ENCODE assay signal across 14 cellular contexts in genomic region chr2:223053431-223054192, GRCh38. TPM values are rescaled to one million over a fixed set of nuclear protein-coding genes. Genes with fewer than 3 reads are reported as not detected.
DNase-seq lines count a peak whose midpoint lies in the region; TF ChIP-seq lines count a peak whose summit lies in the region.
"Had no signal": no experiment of that assay in that cellular context is flagged by ENCODE, and none has a peak within 500 bp of the region (broad histone marks: within the 10 kb centered on the region; RNA-seq: fewer than 3 reads in every experiment).

No MANE protein-coding gene starts in this region.

- H3K9ac ChIP-seq in subcutaneous abdominal adipose tissue (ENCODE audit: low read length in 5 of 5): peak overlapping the region in 2 of 5 donors; percentile 30 to 49

- H3K27ac Mint-ChIP-seq in HFFc6 (peak overlapping the region; percentile 82), mesothelial cell of epicardium (peak overlapping the region; percentile 90), immature natural killer cell (no peak overlapping the region)
- H3K27ac Mint-ChIP-seq: activated naive CD8-positive, alpha-beta T cell had no signal

- peaks cover 20% of the 10 kb centered on the region for H3K36me3 Mint-ChIP-seq in HFFc6 (ENCODE audit: low read depth)
- no peaks in the 10 kb centered on the region for H3K36me3 Mint-ChIP-seq in mesothelial cell of epicardium
- no peaks in the 10 kb centered on the region for H3K36me3 Mint-ChIP-seq in immature natural killer cell
- H3K36me3 Mint-ChIP-seq: activated naive CD8-positive, alpha-beta T cell had no signal

- H3K36me3 ChIP-seq in subcutaneous abdominal adipose tissue (ENCODE audit: control insufficient read depth in 5 of 5, insufficient read depth in 5 of 5, low read length in 5 of 5): no peaks in the 10 kb centered on the region

- no peak for TF ChIP-seq CTCF in HFFc6 (IDR thresholded peaks at IDR 0.05)
- TF ChIP-seq CTCF in choroid plexus epithelial cell (conservative IDR thresholded peaks at IDR 0.05; ENCODE audit: low read depth, low read length): no peak
- no peak for TF ChIP-seq CTCF in mesothelial cell of epicardium (IDR thresholded peaks at IDR 0.05; ENCODE audit: unreplicated experiment)

- H3K4me3 Mint-ChIP-seq in HFFc6 (peak overlapping the region; percentile 91), mesothelial cell of epicardium (peak overlapping the region; percentile 63), immature natural killer cell (no peak overlapping the region)
- H3K4me3 Mint-ChIP-seq: activated naive CD8-positive, alpha-beta T cell had no signal

- H3K4me3 ChIP-seq in choroid plexus epithelial cell (ENCODE audit: low read depth, low read length) (peak overlapping the region; percentile 63), subcutaneous abdominal adipose tissue (ENCODE audit: low read depth in 1 of 5, low read length in 5 of 5) (peak overlapping the region; percentile 54 to 68 (median 60))
- H3K4me3 ChIP-seq: GM12878 had no signal

- H3K4me1 Mint-ChIP-seq in HFFc6 (ENCODE audit: low read depth) (peaks cover 79% of the 10 kb centered on the region), mesothelial cell of epicardium (peaks cover 78% of the 10 kb centered on the region), immature natural killer cell (no peaks in the 10 kb centered on the region)

- no peaks in the 10 kb centered on the region for H3K27me3 Mint-ChIP-seq in HFFc6 (ENCODE audit: insufficient read depth)
- H3K27me3 Mint-ChIP-seq in mesothelial cell of epicardium (ENCODE audit: low read depth): no peaks in the 10 kb centered on the region
- H3K27me3 Mint-ChIP-seq in immature natural killer cell (ENCODE audit: low read depth in 3 of 3): peaks cover 0 to 3% (median 0%) of the 10 kb centered on the region in 3 donors

- H3K9me3 Mint-ChIP-seq in HFFc6: no peaks in the 10 kb centered on the region
- no peaks in the 10 kb centered on the region for H3K9me3 Mint-ChIP-seq in mesothelial cell of epicardium
- H3K9me3 Mint-ChIP-seq in immature natural killer cell: no peaks in the 10 kb centered on the region

- peak overlapping the region; percentile 54 for H3K27ac ChIP-seq in subcutaneous abdominal adipose tissue (ENCODE audit: low read depth, low read length)
- H3K27ac ChIP-seq: epithelial cell of prostate had no signal

- no peaks in the 10 kb centered on the region for H3K9me3 ChIP-seq in subcutaneous abdominal adipose tissue (ENCODE audit: control insufficient read depth in 5 of 5, low read length in 5 of 5)
- H3K9me3 ChIP-seq: Caco-2 had no signal

- H3K4me1 ChIP-seq in subcutaneous abdominal adipose tissue (ENCODE audit: control insufficient read depth in 5 of 5, insufficient read depth in 5 of 5, low read length in 5 of 5): peaks cover 5 to 63% (median 60%) of the 10 kb centered on the region in 5 donors
- H3K4me1 ChIP-seq: Caco-2 had no signal

- DNase-seq in HFFc6 (no peak), choroid plexus epithelial cell (ENCODE audit: low read depth) (no peak), mesothelial cell of epicardium (ENCODE audit: low spot score in 2 of 2, unreplicated experiment in 2 of 2) (no peak), immature natural killer cell (no peak), SK-N-DZ (ENCODE audit: low spot score) (no peak), T-helper 1 cell (no peak), DMS114 treated with DMSO at 0.1 percent for 48 hours (lab: John Stamatoyannopoulos, UW; ENCODE audit: unreplicated experiment) (no peak)
- DNase-seq: activated CD4-positive, alpha-beta T cell treated with anti-CD3 and anti-CD28 coated beads, Interleukin-2, amount 50 U/mL, for 48 hours; Caco-2; stimulated activated naive CD4-positive, alpha-beta T cell had no signal

- H3K27me3 ChIP-seq in subcutaneous abdominal adipose tissue (ENCODE audit: control insufficient read depth in 5 of 5, insufficient read depth in 4 of 5, low read length in 5 of 5): peaks cover 0 to 13% (median 7%) of the 10 kb centered on the region in 5 donors

RNA-seq across cellular contexts. Expression of gene KCNE4, which starts 1.6 kb away (rescaled TPM):
- 10 to 100 TPM in 1 of 6 experiments, 1 to 10 TPM in 5; 4.6 to 10.5 (median 5.0) TPM for total RNA-seq in HFFc6 (2021; fragmentation: NEBNext Ultra II Directional; extraction: Animal tissue kit (Norgen Biotek cat#: 25700))
- total RNA-seq in mesothelial cell of epicardium: 9.0 to 9.3 TPM (median 9.2 TPM) in 3 replicates
- not detected for polyA plus RNA-seq in immature natural killer cell
- 0.10 TPM in 1 of 2 replicates, not detected in the other for polyA plus RNA-seq in SK-N-DZ (2014; cell fraction: cytosol; rRNA removed)
- 0.16 TPM in 1 of 2 replicates, not detected in the other for polyA plus RNA-seq in SK-N-DZ (2014; cell fraction: nucleus; rRNA removed)
- total RNA-seq: Caco-2, GM12878 had no signal

Comparison
In these comparisons a context has a peak if more than half of its experiments do, and no peak if none do; other contexts are left out.
1. H3K27ac Mint-ChIP-seq: peak in HFFc6 (single experiment) and mesothelial cell of epicardium (single experiment); none in immature natural killer cell (0 of 6).
2. H3K4me3 Mint-ChIP-seq: peak in HFFc6 (single experiment) and mesothelial cell of epicardium (single experiment); none in immature natural killer cell (0 of 5).